Comparison of ENCODE assay signal across 8 cellular contexts in the genomic region with DNA sequence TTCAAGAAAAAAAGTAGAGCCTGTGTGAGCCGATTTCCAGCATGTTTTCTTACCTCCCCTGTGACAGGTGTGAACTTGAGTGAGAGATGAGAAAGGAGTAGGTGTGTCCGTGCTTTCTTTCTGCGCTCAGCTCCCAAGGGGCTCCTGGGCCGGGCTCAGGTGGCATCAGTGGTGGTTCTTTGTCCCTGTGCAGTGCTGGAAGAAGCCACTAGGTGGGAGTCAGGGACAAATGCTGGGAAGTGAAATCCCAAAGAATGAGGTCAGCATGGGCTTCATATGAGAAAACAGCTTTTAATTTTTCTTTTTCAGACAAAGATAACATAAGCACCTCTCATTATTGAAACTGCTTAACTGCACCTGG. TPM values are rescaled to one million over a fixed set of nuclear protein-coding genes. Genes with fewer than 3 reads are reported as not detected.
DNase-seq lines count a peak whose midpoint lies in the region; ATAC-seq and TF ChIP-seq lines count a peak whose summit lies in the region.

No MANE protein-coding gene starts in this region.

- H3K36me3 ChIP-seq in heart left ventricle (peaks cover 0 to 2% (median 0%) of the 10 kb centered on the region in 9 donors), prostate gland (no peaks in the 10 kb centered on the region)

- TF ChIP-seq POLR2A in heart left ventricle (IDR thresholded peaks at IDR 0.05) (no peak), prostate gland (IDR thresholded peaks at IDR 0.05) (no peak)

- peaks cover 13% of the 10 kb centered on the region for H3K27me3 Mint-ChIP-seq in activated CD4-positive, alpha-beta memory T cell treated with anti-CD3 and anti-CD28 coated beads, Interleukin-2, amount 10 ng/mL, durations not matched to agents 7 days and 5 days

- DNase-seq in NCI-H1694 (lab: John Stamatoyannopoulos, UW) (peak; percentile 11), heart left ventricle (peak in 4 of 5 donors; percentile 51 to 69 (median 60)), prostate gland (ENCODE audit: low spot score) (peak; percentile 76), OCI-M2 (lab: John Stamatoyannopoulos, UW; ENCODE audit: unreplicated experiment) (no peak)
- DNase-seq in activated CD4-positive, alpha-beta memory T cell treated with anti-CD3 and anti-CD28 coated beads, Interleukin-2, amount 10 ng/mL, durations not matched to agents 7 days and 5 days: peak; percentile 31

- TF ChIP-seq CTCF in 22Rv1 (IDR thresholded peaks at IDR 0.05) (peak; percentile 92), GM12872 (IDR thresholded peaks at IDR 0.05; ENCODE audit: insufficient read depth, low read depth, low read length) (peak; percentile 85), heart left ventricle (IDR thresholded peaks at IDR 0.05) (peak; percentile 87 to 96 (median 94)), prostate gland (IDR thresholded peaks at IDR 0.05) (peak; percentile 85 to 96 (median 92))

- no peak overlapping the region for H3K4me3 Mint-ChIP-seq in activated CD4-positive, alpha-beta memory T cell treated with anti-CD3 and anti-CD28 coated beads, Interleukin-2, amount 10 ng/mL, durations not matched to agents 7 days and 5 days

- H3K27ac ChIP-seq in 22Rv1 (no peak overlapping the region), heart left ventricle (peak overlapping the region in 2 of 12 donors; percentile 3 to 17), prostate gland (peak overlapping the region; percentile 51 to 68)

- peaks cover 0 to 6% (median 0%) of the 10 kb centered on the region in 12 donors for H3K9me3 ChIP-seq in heart left ventricle
- H3K9me3 ChIP-seq in prostate gland: no peaks in the 10 kb centered on the region

- H3K4me1 ChIP-seq in heart left ventricle (peaks cover 6 to 34% (median 23%) of the 10 kb centered on the region in 12 donors), prostate gland (replicated peaks) (peaks cover 38% of the 10 kb centered on the region)

- intact Hi-C loops in heart left ventricle (cut with DNase I) (loop anchor here (1.0 to 10.0 kb wide), 11 partner anchors 56 to 123 kb away; partner anchors contain the start of gene PPFIBP2 (in 3 of the 10)), prostate gland (cut with DNase I) (loop anchor here (2.0 to 5.0 kb wide), 2 partner anchors 59 to 85 kb away; partner anchors contain the start of gene PPFIBP2)

- ATAC-seq in heart left ventricle (peak in 3 of 4 donors; percentile 64 to 78 (median 66)), GM18520 (IDR thresholded peaks at IDR 0.05; ENCODE audit: unreplicated experiment) (no peak)

- H3K36me3 Mint-ChIP-seq in activated CD4-positive, alpha-beta memory T cell treated with anti-CD3 and anti-CD28 coated beads, Interleukin-2, amount 10 ng/mL, durations not matched to agents 7 days and 5 days (ENCODE audit: low read depth): peaks cover 10% of the 10 kb centered on the region

- H3K4me1 Mint-ChIP-seq in activated CD4-positive, alpha-beta memory T cell treated with anti-CD3 and anti-CD28 coated beads, Interleukin-2, amount 10 ng/mL, durations not matched to agents 7 days and 5 days: peaks cover 24% of the 10 kb centered on the region

- CTCF ChIA-PET in activated CD4-positive, alpha-beta memory T cell treated with anti-CD3 and anti-CD28 coated beads, Interleukin-2, amount 10 ng/mL, durations not matched to agents 7 days and 5 days (lab: Charles Lee): interaction anchor here (0.6 to 3.4 kb wide), 18 partner anchors 10 to 837 kb away, joined by 3 to 16 read pairs (median 4); partner anchors contain the start of gene PPFIBP2

- H3K4me3 ChIP-seq in heart left ventricle (no peak overlapping the region), prostate gland (no peak overlapping the region)

- no peak overlapping the region for H3K27ac Mint-ChIP-seq in activated CD4-positive, alpha-beta memory T cell treated with anti-CD3 and anti-CD28 coated beads, Interleukin-2, amount 10 ng/mL, durations not matched to agents 7 days and 5 days

- H3K27me3 ChIP-seq in heart left ventricle (peaks cover 0 to 9% (median 0%) of the 10 kb centered on the region in 9 donors), prostate gland (replicated peaks; ENCODE audit: insufficient read depth) (no peaks in the 10 kb centered on the region)

- no peaks in the 10 kb centered on the region for H3K9me3 Mint-ChIP-seq in activated CD4-positive, alpha-beta memory T cell treated with anti-CD3 and anti-CD28 coated beads, Interleukin-2, amount 10 ng/mL, durations not matched to agents 7 days and 5 days

- POLR2A ChIA-PET in activated CD4-positive, alpha-beta memory T cell treated with anti-CD3 and anti-CD28 coated beads, Interleukin-2, amount 10 ng/mL, durations not matched to agents 7 days and 5 days (lab: Charles Lee): interaction anchor here (1.0 kb wide), 1 partner anchor 94 kb away, joined by 3 read pairs; no protein-coding TSS in a partner anchor

- 4 to 10% (median 6%) methylated on average over 4 of the region's 4 CpGs for WGBS in heart left ventricle, 4 donors
- WGBS in prostate gland: 3% methylated on average over 4 of the region's 4 CpGs

RNA-seq across cellular contexts. Expression of gene PPFIBP2, which starts 57.8 kb away (rescaled TPM):
- total RNA-seq in activated CD4-positive, alpha-beta memory T cell treated with anti-CD3 and anti-CD28 coated beads, Interleukin-2, amount 10 ng/mL, durations not matched to agents 7 days and 5 days: 10 to 100 TPM; 21.9 to 24.7 TPM
- total RNA-seq in heart left ventricle (10 to 100 TPM; 12.5 to 31.1 (median 21.5) TPM), prostate gland (10 to 100 TPM; 76.3 to 88.3 TPM)
- polyA plus RNA-seq in heart left ventricle: 10 to 100 TPM; 10.5 to 17.7 TPM
